ENCODE assay signal across 8 cellular contexts in the genomic region with DNA sequence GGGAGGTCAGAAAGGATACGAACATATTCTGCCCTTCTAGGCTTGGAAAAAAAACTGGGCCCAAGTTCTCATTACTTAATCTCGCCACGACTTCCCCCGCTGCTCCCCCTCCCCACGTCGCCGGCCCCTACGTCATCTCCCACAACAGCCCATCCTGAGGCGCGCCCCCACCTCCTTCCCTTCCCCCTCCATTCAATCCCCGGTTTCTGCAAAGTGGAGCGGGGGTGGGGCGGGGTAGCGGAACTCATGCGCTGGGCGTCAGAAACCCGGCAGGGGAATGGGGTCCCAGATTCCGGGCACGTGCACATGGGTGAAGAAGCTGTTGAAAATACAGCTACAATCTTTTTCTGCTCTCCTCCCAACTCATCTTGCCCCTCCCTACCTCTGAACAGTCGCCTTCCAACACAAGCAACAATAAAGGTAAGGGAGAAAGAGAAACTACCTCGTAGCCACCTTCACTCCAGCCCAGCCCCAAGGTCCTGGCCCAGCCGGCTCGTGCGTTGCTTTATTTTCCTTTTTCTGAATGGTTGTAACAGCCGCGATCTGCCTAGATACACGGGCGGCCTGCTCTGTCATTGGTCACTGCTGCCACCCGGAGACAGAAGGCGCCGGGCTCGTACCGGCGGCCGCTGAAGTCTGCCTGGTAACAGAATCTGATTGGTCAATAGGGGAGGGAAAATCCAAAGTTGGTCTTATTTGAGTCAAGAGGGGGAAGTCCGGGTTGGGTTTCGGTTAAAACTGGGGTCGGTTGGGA. TPM values are rescaled to one million over a fixed set of nuclear protein-coding genes. Genes with fewer than 3 reads are reported as not detected.
DNase-seq lines count a peak whose midpoint lies in the region; ATAC-seq and TF ChIP-seq lines count a peak whose summit lies in the region.

RFX5 (minus strand) TSS at position 484 of the 754 bp plus-strand sequence. CDS start 932 bp downstream, outside the sequence.

- peaks cover 28% of the 10 kb centered on the region for H3K4me1 Mint-ChIP-seq in activated T-helper 17 cell treated with anti-CD3 and anti-CD28 coated beads, Interleukin-2, amount 50 U/mL, for 72 hours
- peaks cover 20 to 44% (median 39%) of the 10 kb centered on the region in 7 donors for H3K4me1 Mint-ChIP-seq in naive thymus-derived CD4-positive, alpha-beta T cell
- H3K4me1 Mint-ChIP-seq in stimulated activated naive B cell treated with anti-CD40 and anti-IgM and Interleukin-4, amounts not matched to agents 10 μg/mL and 1 μg/mL and 100 μg/mL, for 72 hours = peaks cover 48 to 61% of the 10 kb centered on the region in 2 donors

- peaks cover 12% of the 10 kb centered on the region for H3K36me3 ChIP-seq in fibroblast of lung (ENCODE audit: control insufficient read depth, insufficient read depth, low read length)
- peaks cover 0 to 31% (median 5%) of the 10 kb centered on the region in 3 experiments for H3K36me3 ChIP-seq in naive thymus-derived CD4-positive, alpha-beta T cell (ENCODE audit: control insufficient read depth in 2 of 3, insufficient read depth in 3 of 3, low read length in 3 of 3)

- H2AFZ ChIP-seq in fibroblast of lung (ENCODE audit: low read length) = peak within 1 kb of the TSS; percentile 87

- H3K4me3 ChIP-seq in LNCaP clone FGC (ENCODE audit: low read depth, low read length) (peak within 1 kb of the TSS; percentile 81), fibroblast of lung (replicated peaks in 1 of 4; ENCODE audit: control extremely low read depth in 1 of 4, insufficient read depth in 1 of 4, low read depth in 3 of 4, low read length in 4 of 4) (peak within 1 kb of the TSS; percentile 52 to 82 (median 75))
- peak within 1 kb of the TSS; percentile 75 for H3K4me3 ChIP-seq in naive thymus-derived CD4-positive, alpha-beta T cell (ENCODE audit: low read length)

- no peaks in the 10 kb centered on the region for H3K9me3 ChIP-seq in fibroblast of lung (ENCODE audit: control insufficient read depth, insufficient read depth, low read depth, low read length)
- no peaks in the 10 kb centered on the region for H3K9me3 ChIP-seq in naive thymus-derived CD4-positive, alpha-beta T cell (ENCODE audit: control insufficient read depth in 2 of 3, low read length in 3 of 3)

- peaks cover 48% of the 10 kb centered on the region for H3K36me3 Mint-ChIP-seq in activated T-helper 17 cell treated with anti-CD3 and anti-CD28 coated beads, Interleukin-2, amount 50 U/mL, for 72 hours (ENCODE audit: low read depth)
- H3K36me3 Mint-ChIP-seq in naive thymus-derived CD4-positive, alpha-beta T cell = peaks cover 0 to 26% (median 13%) of the 10 kb centered on the region in 5 donors
- H3K36me3 Mint-ChIP-seq in stimulated activated naive B cell treated with anti-CD40 and anti-IgM and Interleukin-4, amounts not matched to agents 10 μg/mL and 1 μg/mL and 100 μg/mL, for 72 hours = peaks cover 35 to 36% of the 10 kb centered on the region in 2 donors

- DNase-seq in Daoy (ENCODE audit: low read depth) (peak; percentile 98), GOT3 (lab: John Stamatoyannopoulos, UW) (peak; percentile 82), LNCaP clone FGC (ENCODE audit: low read depth) (peak; percentile 87), RWPE1 (ENCODE audit: low spot score) (peak; percentile 99), fibroblast of lung (ENCODE audit: low read depth in 2 of 2) (peak; percentile 98)
- peak; percentile 73 to 98 (median 94) for DNase-seq in naive thymus-derived CD4-positive, alpha-beta T cell
- peak; percentile 97 for DNase-seq in stimulated activated naive B cell treated with anti-CD40 and anti-IgM and Interleukin-4, amounts not matched to agents 10 μg/mL and 1 μg/mL and 100 μg/mL, for 72 hours

- H3K27ac ChIP-seq in RWPE1 (peak within 1 kb of the TSS; percentile 86), fibroblast of lung (ENCODE audit: insufficient read depth, low read length) (peak within 1 kb of the TSS; percentile 83)
- peak within 1 kb of the TSS; percentile 96 for H3K27ac ChIP-seq in naive thymus-derived CD4-positive, alpha-beta T cell (ENCODE audit: low read depth, low read length)

- no peaks in the 10 kb centered on the region for H3K79me2 ChIP-seq in fibroblast of lung (ENCODE audit: control insufficient read depth, insufficient read depth, low read length)

- H3K9me3 Mint-ChIP-seq in activated T-helper 17 cell treated with anti-CD3 and anti-CD28 coated beads, Interleukin-2, amount 50 U/mL, for 72 hours = no peaks in the 10 kb centered on the region
- peaks cover 0 to 6% (median 0%) of the 10 kb centered on the region in 11 donors for H3K9me3 Mint-ChIP-seq in naive thymus-derived CD4-positive, alpha-beta T cell
- peaks cover 0 to 1% of the 10 kb centered on the region in 2 donors for H3K9me3 Mint-ChIP-seq in stimulated activated naive B cell treated with anti-CD40 and anti-IgM and Interleukin-4, amounts not matched to agents 10 μg/mL and 1 μg/mL and 100 μg/mL, for 72 hours

- intact Hi-C loops in naive thymus-derived CD4-positive, alpha-beta T cell (cut with micrococcal nuclease) = loop anchor here (1.0 to 10.0 kb wide), 11 partner anchors 20 to 860 kb away; partner anchors contain the start of genes PI4KB (in 2 of the 2), POGZ (in 2 of the 2), PSMB4 (in 2 of the 2) and ARNT (in 1 of the 2)

- H3K4me3 Mint-ChIP-seq in activated T-helper 17 cell treated with anti-CD3 and anti-CD28 coated beads, Interleukin-2, amount 50 U/mL, for 72 hours = peak within 1 kb of the TSS; percentile 94
- H3K4me3 Mint-ChIP-seq in naive thymus-derived CD4-positive, alpha-beta T cell = peak within 1 kb of the TSS; percentile 85 to 98 (median 95)
- H3K4me3 Mint-ChIP-seq in stimulated activated naive B cell treated with anti-CD40 and anti-IgM and Interleukin-4, amounts not matched to agents 10 μg/mL and 1 μg/mL and 100 μg/mL, for 72 hours = peak within 1 kb of the TSS; percentile 94 to 95

- peak within 1 kb of the TSS; percentile 58 for H3K9ac ChIP-seq in fibroblast of lung (ENCODE audit: insufficient read depth, low read length)

- H3K4me1 ChIP-seq in fibroblast of lung (ENCODE audit: control insufficient read depth, extremely low read depth, insufficient read depth, low read length) = peaks cover 8% of the 10 kb centered on the region
- peaks cover 13 to 16% of the 10 kb centered on the region in 2 donors for H3K4me1 ChIP-seq in naive thymus-derived CD4-positive, alpha-beta T cell (ENCODE audit: control insufficient read depth in 2 of 2, insufficient read depth in 2 of 2, low read length in 2 of 2)

- H3K27ac Mint-ChIP-seq in activated T-helper 17 cell treated with anti-CD3 and anti-CD28 coated beads, Interleukin-2, amount 50 U/mL, for 72 hours = peak within 1 kb of the TSS; percentile 98
- H3K27ac Mint-ChIP-seq in naive thymus-derived CD4-positive, alpha-beta T cell = peak within 1 kb of the TSS; percentile 95 to 100 (median 99)
- peak within 1 kb of the TSS; percentile 98 for H3K27ac Mint-ChIP-seq in stimulated activated naive B cell treated with anti-CD40 and anti-IgM and Interleukin-4, amounts not matched to agents 10 μg/mL and 1 μg/mL and 100 μg/mL, for 72 hours

- no peaks in the 10 kb centered on the region for H3K27me3 ChIP-seq in fibroblast of lung (ENCODE audit: control insufficient read depth, insufficient read depth, low read length)
- H3K27me3 ChIP-seq in naive thymus-derived CD4-positive, alpha-beta T cell (ENCODE audit: control insufficient read depth in 2 of 2, insufficient read depth in 2 of 2, low read length in 2 of 2) = no peaks in the 10 kb centered on the region

- no peaks in the 10 kb centered on the region for H3K27me3 Mint-ChIP-seq in activated T-helper 17 cell treated with anti-CD3 and anti-CD28 coated beads, Interleukin-2, amount 50 U/mL, for 72 hours
- H3K27me3 Mint-ChIP-seq in naive thymus-derived CD4-positive, alpha-beta T cell = no peaks in the 10 kb centered on the region
- no peaks in the 10 kb centered on the region for H3K27me3 Mint-ChIP-seq in stimulated activated naive B cell treated with anti-CD40 and anti-IgM and Interleukin-4, amounts not matched to agents 10 μg/mL and 1 μg/mL and 100 μg/mL, for 72 hours

- POLR2A ChIA-PET in RWPE1 (lab: Yijun Ruan, JAX; ENCODE audit: low non-redundant PET) = no interaction called here
- POLR2A ChIA-PET in naive thymus-derived CD4-positive, alpha-beta T cell (lab: Charles Lee) = interaction anchor here (0.6 to 1.6 kb wide), 9 partner anchors 10 to 470 kb away, joined by 3 to 10 read pairs (median 4); partner anchors contain the start of genes MINDY1, PI4KB, PSMB4 and ZNF687

- TF ChIP-seq CTCF in LNCaP clone FGC (IDR thresholded peaks at IDR 0.05; ENCODE audit: control insufficient read depth, extremely low read depth, insufficient read depth) (no peak), RWPE1 (conservative IDR thresholded peaks at IDR 0.05; ENCODE audit: low read depth) (no peak), fibroblast of lung (conservative IDR thresholded peaks at IDR 0.05 in 1 of 2, IDR thresholded peaks at IDR 0.05 in 1 of 2; ENCODE audit: low read depth in 1 of 2, low read length in 2 of 2) (no peak)

- no peaks in the 10 kb centered on the region for H4K20me1 ChIP-seq in fibroblast of lung (ENCODE audit: control insufficient read depth, extremely low read depth, insufficient read depth, low read length)

- peak; percentile 97 for ATAC-seq in activated T-helper 17 cell treated with anti-CD3 and anti-CD28 coated beads, Interleukin-2, amount 50 U/mL, for 72 hours (replicated peaks)
- peak; percentile 95 for ATAC-seq in naive thymus-derived CD4-positive, alpha-beta T cell
- ATAC-seq in stimulated activated naive B cell treated with anti-CD40 and anti-IgM and Interleukin-4, amounts not matched to agents 10 μg/mL and 1 μg/mL and 100 μg/mL, for 72 hours (replicated peaks) = peak; percentile 95

- CTCF ChIA-PET in RWPE1 (lab: Yijun Ruan, JAX) = interaction anchor here (1.1 kb wide), 1 partner anchor 35 kb away, joined by 3 read pairs; no protein-coding TSS in a partner anchor
- CTCF ChIA-PET in naive thymus-derived CD4-positive, alpha-beta T cell (lab: Charles Lee) = interaction anchor here (0.6 kb wide), 1 partner anchor 41 kb away, joined by 3 read pairs; no protein-coding TSS in a partner anchor

- peak within 1 kb of the TSS; percentile 63 for H3K4me2 ChIP-seq in fibroblast of lung (ENCODE audit: extremely low read depth, insufficient read depth, low read length)

RNA-seq across cellular contexts. Expression of gene RFX5, which starts in this region (rescaled TPM):
- 39.3 and 48.0 TPM in 2 replicates for total RNA-seq in Daoy (2014; rRNA removed; shearing (Covaris generic))
- 10 to 100 TPM; 48.0 to 86.0 TPM for total RNA-seq in activated T-helper 17 cell treated with anti-CD3 and anti-CD28 coated beads, Interleukin-2, amount 50 U/mL, for 72 hours
- total RNA-seq in fibroblast of lung = 21.6 and 35.5 TPM in 2 replicates
- polyA plus RNA-seq in fibroblast of lung = 18.4 and 20.1 TPM in 2 replicates
- 15.2 and 16.1 TPM in 2 replicates for polyA plus RNA-seq in fibroblast of lung (2012)
- polyA minus RNA-seq in fibroblast of lung (ENCODE audit: low replicate concordance) = 20.7 and 104 TPM in 2 replicates
- total RNA-seq in naive thymus-derived CD4-positive, alpha-beta T cell = 10 to 100 TPM; 62.6 to 89.3 (median 82.2) TPM
- polyA plus RNA-seq in naive thymus-derived CD4-positive, alpha-beta T cell = 10 to 100 TPM; 26.6 to 29.6 TPM

Comparison
In these comparisons a context has a peak if more than half of its experiments do, and no peak if none do; other contexts are left out.
1. Peak in every context shown above with its lines: DNase-seq, ATAC-seq, H3K4me3 ChIP-seq and H3K27ac ChIP-seq.